ENCODE assay signal across 9 cellular contexts in the genomic region with DNA sequence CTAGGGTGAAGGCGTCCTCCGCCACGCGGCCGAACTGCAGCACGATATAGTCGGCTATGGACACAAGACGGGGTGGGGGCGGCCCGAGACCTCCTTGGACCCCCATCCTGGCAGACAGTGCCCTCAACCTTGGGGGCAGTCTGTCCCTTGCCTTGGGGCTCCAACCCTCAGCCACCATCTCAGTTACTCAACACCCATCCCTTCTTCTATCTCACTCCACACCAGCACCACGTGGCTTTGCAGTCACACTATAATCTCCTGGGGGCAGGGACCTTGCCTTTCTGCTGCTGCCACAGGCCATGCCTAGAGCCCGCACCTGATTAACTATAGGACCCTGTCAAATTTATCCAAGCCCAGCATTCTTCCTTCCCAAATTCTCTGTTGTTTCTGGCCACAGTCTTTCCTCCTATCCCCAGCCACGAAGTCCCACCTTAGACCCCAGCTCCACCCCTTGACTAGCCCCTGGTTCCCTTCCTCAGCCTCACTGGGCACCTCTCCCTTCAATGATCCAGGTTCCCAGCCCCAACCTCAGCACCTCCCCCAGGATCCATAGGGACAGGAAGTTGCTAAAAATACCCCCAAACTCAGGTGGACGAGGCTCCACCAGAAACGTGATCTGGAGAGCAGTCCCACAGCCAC. TPM values are rescaled to one million over a fixed set of nuclear protein-coding genes. Genes with fewer than 3 reads are reported as not detected.
DNase-seq lines count a peak whose midpoint lies in the region; ATAC-seq, FAIRE-seq and TF ChIP-seq lines count a peak whose summit lies in the region.
"Had no signal": no experiment of that assay in that cellular context is flagged by ENCODE, and none has a peak within 500 bp of the region (broad histone marks: within the 10 kb centered on the region; RNA-seq: fewer than 3 reads in every experiment).

No MANE protein-coding gene starts in this region.

- H3K27me3 ChIP-seq in bronchial epithelial cell (ENCODE audit: control insufficient read depth, insufficient read depth, low read length) (no peaks in the 10 kb centered on the region), mucosa of stomach (ENCODE audit: control insufficient read depth, insufficient read depth, low read length) (peaks cover 17% of the 10 kb centered on the region), BE2C (no peaks in the 10 kb centered on the region)

- POLR2A ChIA-PET in AG04449 (lab: Yijun Ruan, JAX): interaction anchor here (1.1 to 3.9 kb wide), 6 partner anchors 9 to 30 kb away, joined by 3 to 22 read pairs (median 6); partner anchors contain the start of gene RPL10A

- DNase-seq in AG04449 (ENCODE audit: low read depth, low spot score) (no peak), bronchial epithelial cell (ENCODE audit: low read depth) (no peak), DMS79 treated with DMSO at 0.1 percent for 48 hours (lab: John Stamatoyannopoulos, UW) (no peak), BE2C (no peak), inferior parietal cortex (ENCODE audit: extremely low spot score) (no peak)

- peaks cover 35% of the 10 kb centered on the region for H3K27me3 Mint-ChIP-seq in IgD-negative memory B cell

- no peak for ATAC-seq in HG02852 (IDR thresholded peaks at IDR 0.05; ENCODE audit: unreplicated experiment)

- no peaks in the 10 kb centered on the region for H3K36me3 Mint-ChIP-seq in IgD-negative memory B cell

- H3K9me3 ChIP-seq in mucosa of stomach (ENCODE audit: control insufficient read depth, low read length) (no peaks in the 10 kb centered on the region), BE2C (no peaks in the 10 kb centered on the region)

- H3K4me1 Mint-ChIP-seq in IgD-negative memory B cell: peaks cover 5 to 8% (median 7%) of the 10 kb centered on the region in 3 donors

- peak overlapping the region in 2 of 3 donors; percentile 50 to 85 for H3K27ac Mint-ChIP-seq in IgD-negative memory B cell

- no peak for FAIRE-seq in bronchial epithelial cell (lab: Jason Lieb, UNC)

- H3K4me3 ChIP-seq in AG04449 (ENCODE audit: low read depth, low read length) (peak overlapping the region; percentile 77), bronchial epithelial cell (ENCODE audit: low read depth, low read length) (peak overlapping the region; percentile 56), mucosa of stomach (ENCODE audit: low read length) (no peak overlapping the region), BE2C (ENCODE audit: low read depth, low read length) (no peak overlapping the region)

- no peak for TF ChIP-seq CTCF in AG04449 (IDR thresholded peaks at IDR 0.05; ENCODE audit: insufficient read depth, low read length, missing control alignments)
- no peak for TF ChIP-seq CTCF in bronchial epithelial cell (IDR thresholded peaks at IDR 0.05; ENCODE audit: insufficient read depth, low read length, severe bottlenecking)
- no peak for TF ChIP-seq CTCF in BE2C (IDR thresholded peaks at IDR 0.05; ENCODE audit: low read depth, low read length)

- peak overlapping the region; percentile 80 for H3K9ac ChIP-seq in mucosa of stomach (ENCODE audit: low read length)

- H3K36me3 ChIP-seq in bronchial epithelial cell (ENCODE audit: control insufficient read depth, insufficient read depth, low read length) (no peaks in the 10 kb centered on the region), mucosa of stomach (ENCODE audit: control insufficient read depth, insufficient read depth, low read length) (no peaks in the 10 kb centered on the region), BE2C (no peaks in the 10 kb centered on the region)

- CTCF ChIA-PET in AG04449 (lab: Yijun Ruan, JAX): interaction anchor here (1.0 to 2.1 kb wide), 4 partner anchors 24 to 238 kb away, joined by 3 to 6 read pairs (median 4); partner anchors contain the start of gene ARMC12

- H3K4me3 Mint-ChIP-seq in IgD-negative memory B cell: peak overlapping the region; percentile 66 to 77 (median 72)

- H3K4me1 ChIP-seq in mucosa of stomach (ENCODE audit: control insufficient read depth, insufficient read depth, low read length) (peaks cover 41% of the 10 kb centered on the region), BE2C (peaks cover 11% of the 10 kb centered on the region)

- no peaks in the 10 kb centered on the region for H3K9me3 Mint-ChIP-seq in IgD-negative memory B cell

RNA-seq across cellular contexts. Expression of gene TEAD3, which starts 1.6 kb away (rescaled TPM):
- polyA plus RNA-seq in IgD-negative memory B cell: not detected
- 5.3 and 7.6 TPM in 2 replicates for total RNA-seq in bronchial epithelial cell
- polyA plus RNA-seq in BE2C (2012; ENCODE audit: insufficient read depth, insufficient read length, low read depth): 24.8 TPM

RNA-seq across cellular contexts. Expression of gene TULP1, which starts 14.2 kb away (rescaled TPM):
- not detected for polyA plus RNA-seq in IgD-negative memory B cell
- total RNA-seq in bronchial epithelial cell: under 0.01 TPM in 1 of 2 replicates, not detected in the other
- polyA plus RNA-seq in BE2C (2012; ENCODE audit: insufficient read depth, insufficient read length, low read depth): not detected
- total RNA-seq: left lobe of liver had no signal

RNA-seq across cellular contexts. Expression of gene RPL10A, which starts 30.3 kb away (rescaled TPM):
- 1,088 TPM for polyA plus RNA-seq in IgD-negative memory B cell
- 1,892 and 2,665 TPM in 2 replicates for total RNA-seq in bronchial epithelial cell
- 1,119 TPM for polyA plus RNA-seq in BE2C (2012; ENCODE audit: insufficient read depth, insufficient read length, low read depth)

RNA-seq across cellular contexts. Expression of gene FANCE, which starts 46.4 kb away (rescaled TPM):
- polyA plus RNA-seq in IgD-negative memory B cell: 5.8 TPM
- total RNA-seq in bronchial epithelial cell: 41.5 and 46.3 TPM in 2 replicates
- polyA plus RNA-seq in BE2C (2012; ENCODE audit: insufficient read depth, insufficient read length, low read depth): 7.2 TPM

Comparison
In these comparisons a context has a peak if more than half of its experiments do, and no peak if none do; other contexts are left out.
1. H3K4me3 ChIP-seq: peak in AG04449 (single experiment) and bronchial epithelial cell (single experiment); none in mucosa of stomach (single experiment) and BE2C (single experiment).